1 cellular context compared by ENCODE assay signal in the genomic region with DNA sequence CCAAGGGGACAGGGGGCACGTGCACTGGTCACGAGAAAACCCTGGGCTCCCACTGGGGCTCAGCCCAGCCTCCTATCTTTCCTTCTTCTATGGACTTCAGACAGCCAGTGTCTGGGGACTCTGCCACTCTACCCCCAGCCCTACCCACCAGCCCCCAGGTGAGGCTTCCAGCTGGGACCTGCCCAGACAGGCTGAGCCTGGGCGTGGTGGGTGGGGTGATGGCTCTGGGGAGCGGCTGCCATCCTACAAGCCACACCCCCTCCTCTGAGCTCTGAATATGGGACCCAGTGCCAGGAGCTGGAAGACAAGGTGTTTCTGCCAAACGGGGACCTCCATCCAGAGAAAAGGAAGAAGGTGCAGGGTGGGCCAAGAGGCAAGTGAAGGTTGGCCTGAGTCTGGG.
TF ChIP-seq lines count a peak whose summit lies in the region.

No MANE protein-coding gene starts in this region.

TF ChIP-seq in IMR-90, 13 proteins besides CTCF, POLR2A, EP300 and RAD21:
- no peak for TF ChIP-seq NFE2L2 (IDR thresholded peaks at IDR 0.05; ENCODE audit: low read depth, low read length)
- TF ChIP-seq CEBPB (IDR thresholded peaks at IDR 0.05; ENCODE audit: low read depth, low read length), result no peak
- TF ChIP-seq BHLHE40 (IDR thresholded peaks at IDR 0.05; ENCODE audit: low read depth, low read length), result no peak
- no peak for TF ChIP-seq MXI1 (IDR thresholded peaks at IDR 0.05; ENCODE audit: borderline replicate concordance, low read depth, low read length)
- TF ChIP-seq SMC3 (IDR thresholded peaks at IDR 0.05; ENCODE audit: low read depth, low read length), result no peak
- TF ChIP-seq FOS (IDR thresholded peaks at IDR 0.05; ENCODE audit: low read depth, low read length), result no peak
- TF ChIP-seq, protein P1, sequence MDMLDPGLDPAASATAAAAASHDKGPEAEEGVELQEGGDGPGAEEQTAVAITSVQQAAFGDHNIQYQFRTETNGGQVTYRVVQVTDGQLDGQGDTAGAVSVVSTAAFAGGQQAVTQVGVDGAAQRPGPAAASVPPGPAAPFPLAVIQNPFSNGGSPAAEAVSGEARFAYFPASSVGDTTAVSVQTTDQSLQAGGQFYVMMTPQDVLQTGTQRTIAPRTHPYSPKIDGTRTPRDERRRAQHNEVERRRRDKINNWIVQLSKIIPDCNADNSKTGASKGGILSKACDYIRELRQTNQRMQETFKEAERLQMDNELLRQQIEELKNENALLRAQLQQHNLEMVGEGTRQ (IDR thresholded peaks at IDR 0.05; ENCODE audit: low read depth, low read length), result no peak
- TF ChIP-seq, protein P2, sequence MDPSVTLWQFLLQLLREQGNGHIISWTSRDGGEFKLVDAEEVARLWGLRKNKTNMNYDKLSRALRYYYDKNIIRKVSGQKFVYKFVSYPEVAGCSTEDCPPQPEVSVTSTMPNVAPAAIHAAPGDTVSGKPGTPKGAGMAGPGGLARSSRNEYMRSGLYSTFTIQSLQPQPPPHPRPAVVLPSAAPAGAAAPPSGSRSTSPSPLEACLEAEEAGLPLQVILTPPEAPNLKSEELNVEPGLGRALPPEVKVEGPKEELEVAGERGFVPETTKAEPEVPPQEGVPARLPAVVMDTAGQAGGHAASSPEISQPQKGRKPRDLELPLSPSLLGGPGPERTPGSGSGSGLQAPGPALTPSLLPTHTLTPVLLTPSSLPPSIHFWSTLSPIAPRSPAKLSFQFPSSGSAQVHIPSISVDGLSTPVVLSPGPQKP (IDR thresholded peaks at IDR 0.05; ENCODE audit: borderline replicate concordance, low read depth, low read length), result no peak
- TF ChIP-seq RCOR1 (IDR thresholded peaks at IDR 0.05; ENCODE audit: insufficient replicate concordance, low read length), result no peak
- TF ChIP-seq MAZ (IDR thresholded peaks at IDR 0.05; ENCODE audit: borderline replicate concordance, low read depth, low read length), result no peak
- no peak for TF ChIP-seq CHD1 (IDR thresholded peaks at IDR 0.05; ENCODE audit: low read depth, low read length)
